Comparison of ENCODE assay signal across 23 cellular contexts in the genomic region with DNA sequence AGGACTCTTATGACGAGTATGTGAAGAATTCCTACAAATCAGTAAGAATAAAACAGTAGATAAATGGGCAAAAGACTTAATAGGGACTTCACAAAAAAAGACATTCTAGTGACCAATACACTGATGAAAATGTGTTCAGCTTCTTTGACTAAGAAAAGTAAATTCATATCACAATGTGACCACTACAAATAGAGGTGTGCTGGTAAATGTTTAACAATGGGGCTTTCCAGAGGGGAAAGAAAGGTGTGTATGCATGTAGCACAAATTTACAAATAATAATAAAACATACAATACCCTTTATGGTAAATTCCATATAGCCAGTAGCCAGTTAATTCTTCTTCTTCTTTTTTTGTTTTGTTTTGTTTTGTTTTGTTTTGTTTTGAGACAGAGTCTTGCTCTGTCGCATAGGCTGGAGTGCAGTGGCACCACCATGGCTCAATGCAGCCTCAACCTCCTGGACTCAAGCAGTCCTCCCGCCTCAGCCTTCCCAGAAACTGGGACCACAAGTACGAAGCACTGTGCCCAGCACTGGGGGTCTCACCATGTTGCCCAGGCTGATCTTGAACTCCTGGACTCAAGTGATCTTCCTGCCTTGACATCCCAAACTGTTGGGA. TPM values are rescaled to one million over a fixed set of nuclear protein-coding genes. Genes with fewer than 3 reads are reported as not detected.
DNase-seq lines count a peak whose midpoint lies in the region; ATAC-seq, FAIRE-seq and TF ChIP-seq lines count a peak whose summit lies in the region.
"Had no signal": no experiment of that assay in that cellular context is flagged by ENCODE, and none has a peak within 500 bp of the region (broad histone marks: within the 10 kb centered on the region; RNA-seq: fewer than 3 reads in every experiment).

No MANE protein-coding gene starts in this region.

- no peak overlapping the region for H3K9ac ChIP-seq in GM12878 (ENCODE audit: control insufficient read depth, insufficient read depth, low read length)

- no peaks in the 10 kb centered on the region for H3K27me3 Mint-ChIP-seq in CD14-positive monocyte (ENCODE audit: low read depth in 3 of 3)
- H3K27me3 Mint-ChIP-seq: activated naive CD8-positive, alpha-beta T cell treated with anti-CD3 and anti-CD28 coated beads, Interleukin-2, amount 10 ng/mL, durations not matched to agents 7 days and 5 days had no signal

- peak overlapping the region in 1 of 2 donors; percentile 21 for H3K4me3 Mint-ChIP-seq in CD14-positive monocyte
- H3K4me3 Mint-ChIP-seq: activated naive CD8-positive, alpha-beta T cell treated with anti-CD3 and anti-CD28 coated beads, Interleukin-2, amount 10 ng/mL, durations not matched to agents 7 days and 5 days; natural killer cell had no signal

- no peaks in the 10 kb centered on the region for H3K9me3 ChIP-seq in GM12878 (replicated peaks; ENCODE audit: control insufficient read depth, insufficient read depth, low read length)

- no peak overlapping the region for H2AFZ ChIP-seq in GM12878 (ENCODE audit: control insufficient read depth, low read depth, low read length)

- TF ChIP-seq POLR2A in GM12878 (IDR thresholded peaks at IDR 0.05; ENCODE audit: low read depth, low read length): no peak

- DNase-seq in GM12878 (ENCODE audit: low read depth, low spot score): no peak
- DNase-seq in CD14-positive monocyte (ENCODE audit: low spot score): no peak
- no peak for DNase-seq in NCI-H1694 treated with DMSO at 0.1 percent for 48 hours (lab: John Stamatoyannopoulos, UW)
- DNase-seq in NAMALWA (ENCODE audit: low spot score): no peak
- DNase-seq: activated CD4-positive, alpha-beta T cell treated with anti-CD3 and anti-CD28 coated beads, Interleukin-2, amount 50 U/mL, for 48 hours; activated naive CD8-positive, alpha-beta T cell treated with anti-CD3 and anti-CD28 coated beads, Interleukin-2, amount 10 ng/mL, durations not matched to agents 7 days and 5 days; activated T-cell treated with anti-CD3 and anti-CD28 coated beads, Interleukin-2, amount 50 U/mL, for 48 hours; AML-193; dorsolateral prefrontal cortex; HCEC 1CT; MV-4-11; natural killer cell; NCI-H2081; NCI-H526 treated with DMSO at 0.1 percent for 48 hours; posterior cingulate gyrus had no signal

- POLR2A ChIA-PET in GM12878 (lab: Charles Lee): interaction anchor here (1.0 kb wide), 1 partner anchor 18 kb away, joined by 5 read pairs; a partner anchor contains a TSS

- TF ChIP-seq RAD21 in GM12878 (IDR thresholded peaks at IDR 0.05; ENCODE audit: insufficient read depth, low read depth, low read length): no peak

- ATAC-seq in GM19025 (IDR thresholded peaks at IDR 0.05; ENCODE audit: low read depth, unreplicated experiment) (peak; percentile 85), HG02623 (IDR thresholded peaks at IDR 0.05; ENCODE audit: unreplicated experiment) (peak; percentile 73), HG03097 (IDR thresholded peaks at IDR 0.05; ENCODE audit: low FRiP score, unreplicated experiment) (peak; percentile 66), GM12878 (peak; percentile 92)
- ATAC-seq: K562, natural killer cell, Panc1, SK-N-SH treated with all-trans-retinoic acid at 6 μM for 48 hours had no signal

- in situ Hi-C loops in GM12878 (cut with MboI): no loop called here

- no peak overlapping the region for H3K4me2 ChIP-seq in GM12878 (ENCODE audit: control insufficient read depth, insufficient read depth)

- intact Hi-C loops in GM12878 (cut with micrococcal nuclease; ENCODE audit: unreplicated experiment) (loop anchor here (10.0 kb wide), 1 partner anchor 249 kb away; no protein-coding TSS in a partner anchor), CD14-positive monocyte (cut with micrococcal nuclease) (no loop called here)

- no peak for TF ChIP-seq EP300 in GM12878 (IDR thresholded peaks at IDR 0.05; ENCODE audit: borderline replicate concordance in 1 of 2, control insufficient read depth in 1 of 2, low read depth in 2 of 2, low read length in 2 of 2)

- no peak overlapping the region for H3K4me3 ChIP-seq in GM12878
- H3K4me3 ChIP-seq: dorsolateral prefrontal cortex, K562, lung, skin epidermis had no signal

- SMC1A ChIA-PET in GM12878 (lab: Charles Lee; ENCODE audit: uncharacterized antibody, unreplicated experiment): interaction anchor here (0.8 to 1.4 kb wide), 2 partner anchors 9 to 17 kb away, joined by 4 to 6 read pairs; a partner anchor contains a TSS

- no peaks in the 10 kb centered on the region for H3K79me2 ChIP-seq in GM12878 (ENCODE audit: control insufficient read depth, insufficient read depth, low read length)

- peaks cover 0 to 1% (median 0%) of the 10 kb centered on the region in 7 donors for H3K9me3 Mint-ChIP-seq in CD14-positive monocyte
- H3K9me3 Mint-ChIP-seq: activated naive CD8-positive, alpha-beta T cell treated with anti-CD3 and anti-CD28 coated beads, Interleukin-2, amount 10 ng/mL, durations not matched to agents 7 days and 5 days; natural killer cell had no signal

- no peak for FAIRE-seq in GM12878 (lab: Jason Lieb, UNC)
- FAIRE-seq: K562 had no signal

- H3K4me1 Mint-ChIP-seq in CD14-positive monocyte: peaks cover 5% of the 10 kb centered on the region
- H3K4me1 Mint-ChIP-seq: activated naive CD8-positive, alpha-beta T cell treated with anti-CD3 and anti-CD28 coated beads, Interleukin-2, amount 10 ng/mL, durations not matched to agents 7 days and 5 days; natural killer cell had no signal

- 0% methylated on average over 4 of the region's 4 CpGs for WGBS in GM12878 (ENCODE audit: insufficient coverage, insufficient replicate concordance, low lambda C conversion rate, missing lambda C conversion rate)

- no peak overlapping the region for H3K27ac ChIP-seq in GM12878 (ENCODE audit: control insufficient read depth, insufficient read depth)
- H3K27ac ChIP-seq: dorsolateral prefrontal cortex, skin epidermis had no signal

- H3K36me3 ChIP-seq in GM12878 (ENCODE audit: control insufficient read depth in 2 of 2, insufficient read depth in 2 of 2, low read length in 1 of 2): no peaks in the 10 kb centered on the region

- H4K20me1 ChIP-seq in GM12878 (ENCODE audit: control insufficient read depth, insufficient read depth): no peaks in the 10 kb centered on the region

- CTCF ChIA-PET in GM12878 (lab: Yijun Ruan, JAX): interaction anchor here (0.9 kb wide), 1 partner anchor 107 kb away, joined by 3 read pairs; no protein-coding TSS in a partner anchor

- TF ChIP-seq CTCF in GM12878 (IDR thresholded peaks at IDR 0.05 in 2 of 3, conservative IDR thresholded peaks at IDR 0.05 in 1 of 3; ENCODE audit: control insufficient read depth in 2 of 3, extremely low read depth in 1 of 3, insufficient read depth in 1 of 3, low read depth in 3 of 3, low read length in 3 of 3) (no peak), CD14-positive monocyte (IDR thresholded peaks at IDR 0.05) (no peak)

- no peaks in the 10 kb centered on the region for H3K36me3 Mint-ChIP-seq in CD14-positive monocyte
- H3K36me3 Mint-ChIP-seq: activated naive CD8-positive, alpha-beta T cell treated with anti-CD3 and anti-CD28 coated beads, Interleukin-2, amount 10 ng/mL, durations not matched to agents 7 days and 5 days; natural killer cell had no signal

- no TSS peak for BruUV-seq in GM12878 (replicated peaks; lab: Mats Ljungman, UMichigan)

- no peaks in the 10 kb centered on the region for H3K27me3 ChIP-seq in GM12878 (replicated peaks in 1 of 2; ENCODE audit: control insufficient read depth in 2 of 2, insufficient read depth in 2 of 2, low read length in 1 of 2)
- H3K27me3 ChIP-seq: dorsolateral prefrontal cortex had no signal

- no peak overlapping the region for H3K27ac Mint-ChIP-seq in CD14-positive monocyte
- H3K27ac Mint-ChIP-seq: activated naive CD8-positive, alpha-beta T cell treated with anti-CD3 and anti-CD28 coated beads, Interleukin-2, amount 10 ng/mL, durations not matched to agents 7 days and 5 days; natural killer cell had no signal

- RAD21 ChIA-PET in GM12878 (lab: Charles Lee; ENCODE audit: unreplicated experiment): interaction anchor here (1.2 kb wide), 1 partner anchor 18 kb away, joined by 4 read pairs; a partner anchor contains a TSS

- H3K4me1 ChIP-seq in GM12878 (ENCODE audit: control insufficient read depth, insufficient read depth, low read length): no peaks in the 10 kb centered on the region

TF ChIP-seq in GM12878, 131 proteins besides CTCF, POLR2A, EP300 and RAD21:
- TF ChIP-seq, protein P1, sequence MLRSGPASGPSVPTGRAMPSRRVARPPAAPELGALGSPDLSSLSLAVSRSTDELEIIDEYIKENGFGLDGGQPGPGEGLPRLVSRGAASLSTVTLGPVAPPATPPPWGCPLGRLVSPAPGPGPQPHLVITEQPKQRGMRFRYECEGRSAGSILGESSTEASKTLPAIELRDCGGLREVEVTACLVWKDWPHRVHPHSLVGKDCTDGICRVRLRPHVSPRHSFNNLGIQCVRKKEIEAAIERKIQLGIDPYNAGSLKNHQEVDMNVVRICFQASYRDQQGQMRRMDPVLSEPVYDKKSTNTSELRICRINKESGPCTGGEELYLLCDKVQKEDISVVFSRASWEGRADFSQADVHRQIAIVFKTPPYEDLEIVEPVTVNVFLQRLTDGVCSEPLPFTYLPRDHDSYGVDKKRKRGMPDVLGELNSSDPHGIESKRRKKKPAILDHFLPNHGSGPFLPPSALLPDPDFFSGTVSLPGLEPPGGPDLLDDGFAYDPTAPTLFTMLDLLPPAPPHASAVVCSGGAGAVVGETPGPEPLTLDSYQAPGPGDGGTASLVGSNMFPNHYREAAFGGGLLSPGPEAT (IDR thresholded peaks at IDR 0.05; ENCODE audit: low read depth): peak; percentile 71; the same call in 1 of the 2 replicates
- no peak for TF ChIP-seq NR2C2 (IDR thresholded peaks at IDR 0.05; ENCODE audit: borderline replicate concordance, control insufficient read depth, insufficient read length, low read depth)

RNA-seq across cellular contexts. Expression of a gene that starts 17.5 kb away (rescaled TPM):
- total RNA-seq in GM12878 (2013; cell fraction: nucleolus; rRNA removed): 64.2 and 73.2 TPM in 2 replicates
- total RNA-seq in GM12878 (2014; rRNA removed): 42.4 and 54.6 TPM in 2 replicates
- total RNA-seq in GM12878 (2014; rRNA removed; fragmentation: Illumina TruSeq; extraction: Trizol): 46.5 and 53.3 TPM in 2 replicates
- total RNA-seq in GM12878 (2021): 57.3 and 60.0 TPM in 2 replicates
- 29.8 TPM for polyA plus RNA-seq in GM12878 (2011; ENCODE audit: low read depth)
- polyA plus RNA-seq in GM12878 (2011; rRNA removed): 64.1 and 91.9 TPM in 2 replicates
- polyA plus RNA-seq in GM12878 (2011; cell fraction: cytosol; rRNA removed): 27.0 and 28.1 TPM in 2 replicates
- polyA plus RNA-seq in GM12878 (2011; cell fraction: nucleus; rRNA removed): 41.0 and 43.5 TPM in 2 replicates
- 36.5 and 50.1 TPM in 2 replicates for polyA plus RNA-seq in GM12878 (2012)
- 56.8 and 68.8 TPM in 2 replicates for polyA plus RNA-seq in GM12878 (2014; fragmentation: Illumina TruSeq; extraction: Trizol)
- polyA plus RNA-seq in GM12878 (2014; fragmentation: Nextera tagmentation; extraction: Ambion mirVana): 10 to 100 TPM; 54.6 to 66.8 TPM
- 27.6 and 34.2 TPM in 2 replicates for polyA plus RNA-seq in GM12878 (2014; rRNA removed)
- polyA plus RNA-seq in GM12878 (2016; fragmentation: Nextera tagmentation; extraction: Ambion mirVana): 10 to 100 TPM; 54.3 to 60.6 TPM
- 85.2 and 109 TPM in 2 replicates for polyA minus RNA-seq in GM12878 (2011; rRNA and poly(A)+ RNA removed)
- 31.6 and 38.0 TPM in 2 replicates for polyA minus RNA-seq in GM12878 (2011; cell fraction: cytosol; rRNA and poly(A)+ RNA removed)
- 50.3 and 61.8 TPM in 2 replicates for polyA minus RNA-seq in GM12878 (2011; cell fraction: nucleus; rRNA and poly(A)+ RNA removed)
- 10 to 100 TPM; 20.7 to 30.0 TPM for polyA plus RNA-seq in CD14-positive monocyte
